In the genomic region with DNA sequence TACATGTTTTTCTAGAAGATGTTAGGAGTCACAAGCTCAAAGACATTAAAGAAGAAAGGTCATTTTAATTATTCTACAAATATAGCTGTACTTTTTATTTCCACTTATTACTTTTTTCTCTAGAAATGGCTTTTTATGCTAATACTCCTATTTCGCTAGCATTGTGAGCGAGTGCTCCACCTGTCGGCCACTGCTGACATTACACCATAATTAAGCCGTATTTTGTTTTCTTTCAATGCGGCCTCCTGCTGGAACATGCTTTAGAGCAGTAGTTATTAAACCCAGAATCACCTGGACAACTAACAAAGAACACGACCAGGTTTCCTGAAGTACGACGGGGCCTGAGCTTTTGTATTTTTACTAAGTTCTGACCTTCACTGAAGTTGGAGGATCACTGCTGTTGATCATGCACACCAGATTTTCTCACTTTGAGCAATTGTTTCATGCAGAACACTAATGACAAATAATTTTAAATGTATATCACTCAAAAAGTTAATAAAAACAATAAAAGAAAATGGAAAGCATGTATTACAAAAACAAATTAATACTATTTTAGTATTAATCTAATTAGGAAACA, we compare ENCODE assay signal across 8 cellular contexts.
A peak's percentile ranks its signal among the peaks of the same experiment; 100 is the strongest.
DNase-seq lines count a peak whose midpoint lies in the region; ATAC-seq and TF ChIP-seq lines count a peak whose summit lies in the region.

No MANE protein-coding gene starts in this region.

- BruUV-seq in A673 (replicated peaks; lab: Mats Ljungman, UMichigan), result no TSS peak

- H3K27ac Mint-ChIP-seq in brain, result no peak overlapping the region
- H3K27ac Mint-ChIP-seq in stimulated activated effector memory CD8-positive, alpha-beta T cell treated with anti-CD3 and anti-CD28 coated beads, Interleukin-12 subunit alpha, Interleukin-12 subunit beta, amount 100 ng/mL, for 72 hours, result no peak overlapping the region

- intact Hi-C loops in A673 (cut with micrococcal nuclease; ENCODE audit: unreplicated experiment), result loop anchor here (2.0 kb wide), 1 partner anchor 294 kb away; no protein-coding TSS in a partner anchor

- H3K4me3 ChIP-seq in A673 (ENCODE audit: low read depth, low read length, poor library complexity, severe bottlenecking) (no peak overlapping the region), Peyer's patch (no peak overlapping the region), kidney epithelial cell (ENCODE audit: low read depth, low read length) (no peak overlapping the region)

- H3K27ac ChIP-seq in A673 (ENCODE audit: low read depth, low read length, poor library complexity, severe bottlenecking), result no peak overlapping the region
- H3K27ac ChIP-seq in Peyer's patch, result no peak overlapping the region

- H3K4me1 ChIP-seq in A673 (ENCODE audit: insufficient read depth, low read length, poor library complexity, severe bottlenecking) (no peaks in the 10 kb centered on the region), Peyer's patch (no peaks in the 10 kb centered on the region)

- POLR2A ChIA-PET in A673 (lab: Charles Lee; ENCODE audit: low non-redundant PET), result no interaction called here

- ATAC-seq in stimulated activated effector memory CD8-positive, alpha-beta T cell treated with anti-CD3 and anti-CD28 coated beads, Interleukin-12 subunit alpha, Interleukin-12 subunit beta, amount 100 ng/mL, for 72 hours, result no peak
- no peak for ATAC-seq in HG02678 (IDR thresholded peaks at IDR 0.05; ENCODE audit: unreplicated experiment)

- H3K36me3 ChIP-seq in A673 (ENCODE audit: insufficient read depth, low read length, poor library complexity, severe bottlenecking), result no peaks in the 10 kb centered on the region
- no peaks in the 10 kb centered on the region for H3K36me3 ChIP-seq in Peyer's patch
- H3K36me3 ChIP-seq in kidney epithelial cell (ENCODE audit: control insufficient read depth, insufficient read depth, low read length), result no peaks in the 10 kb centered on the region

- no peaks in the 10 kb centered on the region for H3K36me3 Mint-ChIP-seq in brain
- H3K36me3 Mint-ChIP-seq in stimulated activated effector memory CD8-positive, alpha-beta T cell treated with anti-CD3 and anti-CD28 coated beads, Interleukin-12 subunit alpha, Interleukin-12 subunit beta, amount 100 ng/mL, for 72 hours, result no peaks in the 10 kb centered on the region

- TF ChIP-seq CTCF in A673 (conservative IDR thresholded peaks at IDR 0.05; ENCODE audit: low read depth, low read length) (peak; percentile 89), Peyer's patch (IDR thresholded peaks at IDR 0.05) (peak; percentile 35 to 80 (median 72)), brain (conservative IDR thresholded peaks at IDR 0.05) (peak; percentile 86 to 88), kidney epithelial cell (IDR thresholded peaks at IDR 0.05; ENCODE audit: insufficient read depth, low read length, poor library complexity, severe bottlenecking) (peak; percentile 82)

- peaks cover 3% of the 10 kb centered on the region for H3K27me3 Mint-ChIP-seq in brain

- CTCF ChIA-PET in A673 (lab: Charles Lee), result no interaction called here

- H3K4me1 Mint-ChIP-seq in brain, result no peaks in the 10 kb centered on the region
- no peaks in the 10 kb centered on the region for H3K4me1 Mint-ChIP-seq in stimulated activated effector memory CD8-positive, alpha-beta T cell treated with anti-CD3 and anti-CD28 coated beads, Interleukin-12 subunit alpha, Interleukin-12 subunit beta, amount 100 ng/mL, for 72 hours

- H3K9me3 Mint-ChIP-seq in brain, result peaks cover 0 to 3% (median 0%) of the 10 kb centered on the region in 5 experiments
- H3K9me3 Mint-ChIP-seq in stimulated activated effector memory CD8-positive, alpha-beta T cell treated with anti-CD3 and anti-CD28 coated beads, Interleukin-12 subunit alpha, Interleukin-12 subunit beta, amount 100 ng/mL, for 72 hours, result no peaks in the 10 kb centered on the region

- no peak overlapping the region for H3K4me3 Mint-ChIP-seq in brain
- no peak overlapping the region for H3K4me3 Mint-ChIP-seq in stimulated activated effector memory CD8-positive, alpha-beta T cell treated with anti-CD3 and anti-CD28 coated beads, Interleukin-12 subunit alpha, Interleukin-12 subunit beta, amount 100 ng/mL, for 72 hours

- no peak for TF ChIP-seq POLR2A in Peyer's patch (IDR thresholded peaks at IDR 0.05)

- H3K9me3 ChIP-seq in A673 (ENCODE audit: low read depth, low read length, poor library complexity, severe bottlenecking) (no peaks in the 10 kb centered on the region), Peyer's patch (no peaks in the 10 kb centered on the region)

- DNase-seq in A673 (ENCODE audit: low spot score) (peak; percentile 64), GM04503 (ENCODE audit: low read depth) (peak; percentile 2), HK-2 (ENCODE audit: unreplicated experiment) (peak; percentile 40), Peyer's patch (peak in 2 of 3 donors; percentile 20 to 67), kidney epithelial cell (ENCODE audit: low read depth) (peak; percentile 7)
- peak; percentile 5 to 51 for DNase-seq in stimulated activated effector memory CD8-positive, alpha-beta T cell treated with anti-CD3 and anti-CD28 coated beads, Interleukin-12 subunit alpha, Interleukin-12 subunit beta, amount 100 ng/mL, for 72 hours (ENCODE audit: low spot score in 2 of 2)

- peaks cover 43% of the 10 kb centered on the region for H3K27me3 ChIP-seq in A673 (replicated peaks; ENCODE audit: insufficient read depth, low read depth, low read length, poor library complexity)
- H3K27me3 ChIP-seq in Peyer's patch, result no peaks in the 10 kb centered on the region
- no peaks in the 10 kb centered on the region for H3K27me3 ChIP-seq in kidney epithelial cell (ENCODE audit: control insufficient read depth, insufficient read depth, low read length)

Comparison
In these comparisons a context has a peak if more than half of its experiments do, and no peak if none do; other contexts are left out.
1. DNase-seq: peak in every context shown above with its lines; median percentile 64 in A673; 44 in Peyer's patch; 40 in HK-2; 28 in stimulated activated effector memory CD8-positive, alpha-beta T cell treated with anti-CD3 and anti-CD28 coated beads, Interleukin-12 subunit alpha, Interleukin-12 subunit beta, amount 100 ng/mL, for 72 hours; 7 in kidney epithelial cell; 2 in GM04503.